1 cellular context compared by ENCODE assay signal in the genomic region with DNA sequence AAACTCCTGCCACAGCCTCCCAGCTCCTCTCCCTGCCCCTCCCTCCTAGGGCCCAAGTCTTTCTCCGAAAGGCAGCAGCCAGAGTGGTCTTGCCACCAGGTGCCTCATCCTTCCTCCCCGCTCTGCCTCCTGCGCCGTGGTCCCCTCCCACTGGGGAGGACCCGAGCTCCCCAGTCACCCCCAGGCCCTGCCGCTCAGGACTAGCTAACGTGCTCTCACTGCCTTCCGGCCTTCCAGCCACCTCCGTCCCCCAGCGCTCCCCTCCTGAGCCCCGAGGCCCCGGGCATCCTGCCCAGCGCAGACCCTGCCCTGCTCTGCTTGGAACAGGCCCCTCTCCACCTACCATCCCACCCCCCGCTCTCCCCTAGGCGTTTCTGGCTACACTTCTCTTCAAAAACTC.
TF ChIP-seq lines count a peak whose summit lies in the region.

No MANE protein-coding gene starts in this region.

TF ChIP-seq in H1, 55 proteins besides CTCF, POLR2A, EP300 and RAD21:
- no peak for TF ChIP-seq BCL11A (IDR thresholded peaks at IDR 0.05; ENCODE audit: low read depth in 2 of 2, low read length in 2 of 2)
- TF ChIP-seq RFX5 (IDR thresholded peaks at IDR 0.05; ENCODE audit: borderline replicate concordance, low read depth, low read length) = no peak
- no peak for TF ChIP-seq POU5F1 (IDR thresholded peaks at IDR 0.05; ENCODE audit: low read depth, low read length)
- no peak for TF ChIP-seq SUZ12 (IDR thresholded peaks at IDR 0.05; ENCODE audit: low read length)
- TF ChIP-seq CHD1 (IDR thresholded peaks at IDR 0.05; ENCODE audit: low read depth, low read length) = no peak
- no peak for TF ChIP-seq FOSL1 (IDR thresholded peaks at IDR 0.05; ENCODE audit: insufficient read depth, low read depth, low read length)
- no peak for TF ChIP-seq SIX5 (IDR thresholded peaks at IDR 0.05; ENCODE audit: low read depth, low read length)
- TF ChIP-seq TCF12 (IDR thresholded peaks at IDR 0.05; ENCODE audit: low read depth, low read length) = no peak
- no peak for TF ChIP-seq CREB1 (IDR thresholded peaks at IDR 0.05)
- no peak for TF ChIP-seq CBX5 (IDR thresholded peaks at IDR 0.05; ENCODE audit: low read depth, low read length)
- TF ChIP-seq GABPA (IDR thresholded peaks at IDR 0.05; ENCODE audit: borderline replicate concordance, insufficient read depth, low read length) = no peak
- no peak for TF ChIP-seq SAP30 (IDR thresholded peaks at IDR 0.05; ENCODE audit: insufficient read depth, insufficient replicate concordance, low read length)
